Comparison of ENCODE assay signal across 21 cellular contexts in genomic region chr4:83568057-83568456, GRCh38. TPM values are rescaled to one million over a fixed set of nuclear protein-coding genes. Genes with fewer than 3 reads are reported as not detected.
DNase-seq lines count a peak whose midpoint lies in the region; ATAC-seq and TF ChIP-seq lines count a peak whose summit lies in the region.
"Had no signal": no experiment of that assay in that cellular context is flagged by ENCODE, and none has a peak within 500 bp of the region (broad histone marks: within the 10 kb centered on the region; RNA-seq: fewer than 3 reads in every experiment).

No MANE protein-coding gene starts in this region.

- H3K4me1 ChIP-seq in PC-9 (replicated peaks; ENCODE audit: insufficient read depth): peaks cover 40% of the 10 kb centered on the region
- H3K4me1 ChIP-seq in foreskin keratinocyte: peaks cover 6% of the 10 kb centered on the region
- H3K4me1 ChIP-seq: BE2C, SJCRH30 had no signal

- peak overlapping the region; percentile 63 to 99 (median 98) for H3K27ac Mint-ChIP-seq in CD14-positive monocyte
- H3K27ac Mint-ChIP-seq: CD8-positive, alpha-beta memory T cell had no signal

- H3K9me2 ChIP-seq in PC-9 (ENCODE audit: insufficient read depth): no peaks in the 10 kb centered on the region

- intact Hi-C loops in CD14-positive monocyte (cut with micrococcal nuclease) (no loop called here), PC-9 (cut with micrococcal nuclease; ENCODE audit: unreplicated experiment) (loop anchor here (2.0 kb wide), 1 partner anchor 19 kb away; no protein-coding TSS in a partner anchor), left colon (cut with DNase I, micrococcal nuclease) (no loop called here)

- H3K27me3 Mint-ChIP-seq in CD14-positive monocyte (ENCODE audit: low read depth in 3 of 3): peaks cover 0 to 1% (median 0%) of the 10 kb centered on the region in 3 donors
- H3K27me3 Mint-ChIP-seq: CD8-positive, alpha-beta memory T cell had no signal

- H3K79me2 ChIP-seq in PC-9 (ENCODE audit: low read depth): peaks cover 84% of the 10 kb centered on the region

- H3K27me3 ChIP-seq in PC-9 (ENCODE audit: insufficient read depth, low read depth) (no peaks in the 10 kb centered on the region), foreskin keratinocyte (no peaks in the 10 kb centered on the region)
- H3K27me3 ChIP-seq: BE2C, SJCRH30 had no signal

- H3K9me3 Mint-ChIP-seq in CD14-positive monocyte: peaks cover 0 to 1% (median 0%) of the 10 kb centered on the region in 7 donors
- H3K9me3 Mint-ChIP-seq: CD8-positive, alpha-beta memory T cell had no signal

- no peaks in the 10 kb centered on the region for H3K36me3 ChIP-seq in PC-9 (ENCODE audit: low read depth)
- H3K36me3 ChIP-seq: BE2C, SJCRH30 had no signal

- H3K4me1 Mint-ChIP-seq in CD14-positive monocyte: peaks cover 50% of the 10 kb centered on the region
- H3K4me1 Mint-ChIP-seq: CD8-positive, alpha-beta memory T cell had no signal

- H3K4me3 ChIP-seq in PC-9: no peak overlapping the region
- H3K4me3 ChIP-seq: K562, SJCRH30 had no signal

- H3K4me2 ChIP-seq in PC-9: no peak overlapping the region

- no peak overlapping the region for H2AFZ ChIP-seq in PC-9

- POLR2A ChIA-PET in PC-9 (lab: Charles Lee; ENCODE audit: unreplicated experiment): no interaction called here

- H3K27ac ChIP-seq in PC-9 (peak overlapping the region; percentile 97), foreskin keratinocyte (no peak overlapping the region)
- H3K27ac ChIP-seq: RWPE1, SJCRH30 had no signal

- no peaks in the 10 kb centered on the region for H3K9me3 ChIP-seq in PC-9 (ENCODE audit: insufficient read depth, low read depth)
- H3K9me3 ChIP-seq: BE2C, SJCRH30 had no signal

- CTCF ChIA-PET in PC-9 (lab: Charles Lee): no interaction called here

- no peak for DNase-seq in CD14-positive monocyte (ENCODE audit: low spot score)
- DNase-seq in MV-4-11 (lab: John Stamatoyannopoulos, UW): peak; percentile 88
- no peak for DNase-seq in PC-9
- DNase-seq in left colon: no peak
- DNase-seq in NCI-H446 treated with DMSO at 0.1 percent for 48 hours (lab: John Stamatoyannopoulos, UW): no peak
- no peak for DNase-seq in Kasumi-1 (lab: John Stamatoyannopoulos, UW)
- no peak for DNase-seq in foreskin keratinocyte
- DNase-seq: BE2C; CD8-positive, alpha-beta memory T cell; DMS53; EL; NCI-H1092; NCI-H146; NCI-H2029 treated with DMSO at 0.1 percent for 48 hours; NCI-H2171 treated with DMSO at 0.1 percent for 48 hours; NCI-H446; NCI-H69; PC-3; SJCRH30 had no signal

- no peak for TF ChIP-seq CTCF in CD14-positive monocyte (IDR thresholded peaks at IDR 0.05)
- TF ChIP-seq CTCF in PC-9 (conservative IDR thresholded peaks at IDR 0.05): no peak
- TF ChIP-seq CTCF in foreskin keratinocyte (conservative IDR thresholded peaks at IDR 0.05): no peak

- H4K20me1 ChIP-seq in PC-9 (ENCODE audit: insufficient read depth): no peaks in the 10 kb centered on the region

- ATAC-seq in left colon (peak; percentile 43), foreskin keratinocyte (no peak)
- ATAC-seq: K562, PC-3 had no signal

- BruUV-seq in PC-9 (replicated peaks; lab: Mats Ljungman, UMichigan): no TSS peak

- H3F3A ChIP-seq in PC-9 (ENCODE audit: insufficient read depth, low read depth): peaks cover 29% of the 10 kb centered on the region

- peaks cover 11 to 14% of the 10 kb centered on the region in 2 donors for H3K36me3 Mint-ChIP-seq in CD14-positive monocyte

- H3K4me3 Mint-ChIP-seq in CD14-positive monocyte: no peak overlapping the region
- H3K4me3 Mint-ChIP-seq: CD8-positive, alpha-beta memory T cell had no signal

RNA-seq across cellular contexts. Expression of gene GPAT3, which starts 32.1 kb away (rescaled TPM):
- polyA plus RNA-seq in CD14-positive monocyte (10 to 100 TPM; 44.2 to 46.2 TPM), foreskin keratinocyte (0.29 and 0.79 TPM in 2 replicates)
- total RNA-seq in PC-9 (2021) (27.0 and 29.1 TPM in 2 replicates), left colon (10 to 100 TPM; 27.0 to 51.5 TPM), foreskin keratinocyte (0.85 and 1.3 TPM in 2 replicates)

Comparison
In these comparisons a context has a peak if more than half of its experiments do, and no peak if none do; other contexts are left out.
1. RNA of gene GPAT3, which starts 32.1 kb away (total RNA-seq): 27.0 to 51.5 TPM in left colon and 27.0 to 29.1 TPM in PC-9; 0.85 to 1.3 TPM in foreskin keratinocyte; every median in the first group is over 10 times any median in the second.